1 cellular context compared by ENCODE assay signal in genomic region chr2:24123212-24124002, GRCh38.
TF ChIP-seq lines count a peak whose summit lies in the region.

FAM228B (plus strand) TSS chr2:24123469; CDS start chr2:24124362, 893 bp downstream.
PFN4 (minus strand) TSS chr2:24123334; CDS start chr2:24122535, 799 bp downstream.

TF ChIP-seq in K562, 482 proteins besides CTCF, POLR2A, EP300 and RAD21 (continued from another document and continues in another):
- TF ChIP-seq ZNF395 (CRISPR knock-in tag; IDR thresholded peaks at IDR 0.05) = 0 out of 2 replicates have a peak, but pooled peaks have one; percentile 35
- peak; percentile 73 for TF ChIP-seq MAX (CRISPR knock-in tag; IDR thresholded peaks at IDR 0.05)
- no peak for TF ChIP-seq DDX20 (tag; IDR thresholded peaks at IDR 0.05; ENCODE audit: low read depth)
- peak; percentile 86 for TF ChIP-seq GTF2E2 (tag; IDR thresholded peaks at IDR 0.05)
- no peak for TF ChIP-seq CHD1 (IDR thresholded peaks at IDR 0.05; ENCODE audit: low read length)
- TF ChIP-seq SLC30A9 (CRISPR knock-in tag; IDR thresholded peaks at IDR 0.05) = no peak
- no peak for TF ChIP-seq ZNF232 (CRISPR knock-in tag; IDR thresholded peaks at IDR 0.05)
- no peak for TF ChIP-seq SMC3 (conservative IDR thresholded peaks at IDR 0.05; ENCODE audit: insufficient read depth, low read depth, low read length)
- TF ChIP-seq SNAPC5 (CRISPR knock-in tag; IDR thresholded peaks at IDR 0.05) = no peak
- no peak for TF ChIP-seq ZBTB43 (CRISPR knock-in tag; IDR thresholded peaks at IDR 0.05)
- TF ChIP-seq TBP (optimal IDR thresholded peaks at IDR 0.05; ENCODE audit: low read depth, low read length) = peak; percentile 27
- no peak for TF ChIP-seq IRF2 (CRISPR knock-in tag; IDR thresholded peaks at IDR 0.05)
- TF ChIP-seq CBFB (CRISPR knock-in tag; IDR thresholded peaks at IDR 0.05) = no peak
- no peak for TF ChIP-seq GATA2 (CRISPR knock-in tag; IDR thresholded peaks at IDR 0.05)
- TF ChIP-seq PTTG1 (tag; IDR thresholded peaks at IDR 0.05; ENCODE audit: low read depth) = no peak
- TF ChIP-seq TCF3 (CRISPR knock-in tag; IDR thresholded peaks at IDR 0.05) = no peak
- no peak for TF ChIP-seq MCM3 (IDR thresholded peaks at IDR 0.05)
- TF ChIP-seq TCF7L2 (IDR thresholded peaks at IDR 0.05; ENCODE audit: low read depth, low read length) = no peak
- no peak for TF ChIP-seq NCOA2 (IDR thresholded peaks at IDR 0.05; ENCODE audit: partially characterized antibody in 2 of 2)
- TF ChIP-seq TAF1 (IDR thresholded peaks at IDR 0.05; ENCODE audit: control insufficient read depth, extremely low read depth, insufficient read depth, low read length, severe bottlenecking) = peak; percentile 75
- TF ChIP-seq ZNF655 (CRISPR knock-in tag; IDR thresholded peaks at IDR 0.05) = no peak
- no peak for TF ChIP-seq NFXL1 (CRISPR knock-in tag; IDR thresholded peaks at IDR 0.05)
- TF ChIP-seq HEY1 (CRISPR knock-in tag; IDR thresholded peaks at IDR 0.05; ENCODE audit: borderline replicate concordance) = no peak
- peak; percentile 69 for TF ChIP-seq CCNT2 (IDR thresholded peaks at IDR 0.05; ENCODE audit: borderline replicate concordance, extremely low read depth, insufficient read length, low read depth, low read length)
- TF ChIP-seq ZBTB49 (CRISPR knock-in tag; IDR thresholded peaks at IDR 0.05; ENCODE audit: borderline replicate concordance) = no peak
- no peak for TF ChIP-seq FOXO4 (CRISPR knock-in tag; IDR thresholded peaks at IDR 0.05)
- TF ChIP-seq ZNF282 (CRISPR knock-in tag; IDR thresholded peaks at IDR 0.05) = peak; percentile 87
- no peak for TF ChIP-seq RUNX1 (IDR thresholded peaks at IDR 0.05; ENCODE audit: low read depth)
- TF ChIP-seq NR1H2 (CRISPR knock-in tag; IDR thresholded peaks at IDR 0.05) = peak; percentile 30; the same call in 1 of the 2 replicates
- no peak for TF ChIP-seq ZNF518B (CRISPR knock-in tag; IDR thresholded peaks at IDR 0.05)
- TF ChIP-seq C11orf30 (IDR thresholded peaks at IDR 0.05; ENCODE audit: low read depth) = no peak
- no peak for TF ChIP-seq ATF2 (CRISPR knock-in tag; IDR thresholded peaks at IDR 0.05)
- no peak for TF ChIP-seq HNRNPK (IDR thresholded peaks at IDR 0.05; ENCODE audit: low read depth, low read length, poor library complexity, severe bottlenecking)
- TF ChIP-seq ZNF277 (CRISPR knock-in tag; IDR thresholded peaks at IDR 0.05; ENCODE audit: borderline replicate concordance) = no peak
- peak in 1 of 2 experiments; percentile 25; a peak in 1 of 4 replicates for TF ChIP-seq RCOR1 (IDR thresholded peaks at IDR 0.05; ENCODE audit: borderline replicate concordance in 1 of 2, low read depth in 2 of 2, low read length in 2 of 2)
- TF ChIP-seq BDP1 (IDR thresholded peaks at IDR 0.05; ENCODE audit: insufficient read depth, insufficient read length) = no peak
- TF ChIP-seq ZNF280B (CRISPR knock-in tag; IDR thresholded peaks at IDR 0.05) = no peak
- TF ChIP-seq STAG1 (CRISPR knock-in tag; IDR thresholded peaks at IDR 0.05; ENCODE audit: borderline replicate concordance) = no peak
- TF ChIP-seq HINFP (tag; conservative IDR thresholded peaks at IDR 0.05; ENCODE audit: low read depth) = no peak; the same call in 1 of the 2 replicates
- 0 out of 2 replicates have a peak, but pooled peaks have one; percentile 9 for TF ChIP-seq ZNF143 (CRISPR knock-in tag; IDR thresholded peaks at IDR 0.05)
- peak; percentile 54; the same call in 1 of the 2 replicates for TF ChIP-seq SPI1 (IDR thresholded peaks at IDR 0.05; ENCODE audit: borderline replicate concordance, low read depth, low read length)
- no peak for TF ChIP-seq SOX6 (IDR thresholded peaks at IDR 0.05)
- no peak for TF ChIP-seq ARID3B (CRISPR knock-in tag; IDR thresholded peaks at IDR 0.05; ENCODE audit: borderline replicate concordance)
